ENCODE assay signal across 8 cellular contexts in genomic region chr20:53621482-53622246, GRCh38. TPM values are rescaled to one million over a fixed set of nuclear protein-coding genes. Genes with fewer than 3 reads are reported as not detected.
DNase-seq lines count a peak whose midpoint lies in the region; ATAC-seq, FAIRE-seq and TF ChIP-seq lines count a peak whose summit lies in the region.

No MANE protein-coding gene starts in this region.

- H3K27ac ChIP-seq in K562 (ENCODE audit: extremely low read depth, low read depth, low read length) (peak overlapping the region; percentile 95), stomach (peak overlapping the region; percentile 81 to 90 (median 88))

- H3K4me3 ChIP-seq in K562 (no peak overlapping the region), stomach (no peak overlapping the region)

- H3K79me2 ChIP-seq in K562 (ENCODE audit: control insufficient read depth, insufficient read depth, low read length), result no peaks in the 10 kb centered on the region

- BruUV-seq in K562 (replicated peaks; lab: Mats Ljungman, UMichigan), result TSS peak; percentile 23

- TF ChIP-seq EP300 in K562 (IDR thresholded peaks at IDR 0.05; ENCODE audit: low read length) (0 out of 2 replicates have a peak, but pooled peaks have one; percentile 19), stomach (IDR thresholded peaks at IDR 0.05) (no peak)

- peak; percentile 72 for ATAC-seq in Right ventricle myocardium inferior
- peak; percentile 73 for ATAC-seq in K562
- ATAC-seq in HG03571 (IDR thresholded peaks at IDR 0.05; ENCODE audit: unreplicated experiment), result no peak
- ATAC-seq in GM18861 (IDR thresholded peaks at IDR 0.05; ENCODE audit: unreplicated experiment), result no peak

- H3K4me1 ChIP-seq in K562 (replicated peaks in 1 of 2; ENCODE audit: control insufficient read depth in 2 of 2, insufficient read depth in 2 of 2, low read length in 2 of 2) (peaks cover 21 to 32% of the 10 kb centered on the region in 2 experiments; a peak in 4 of 5 replicates), stomach (peaks cover 23 to 61% (median 33%) of the 10 kb centered on the region in 4 donors)

- H2AFZ ChIP-seq in K562 (ENCODE audit: low read depth, low read length), result peak overlapping the region; percentile 92

- peak overlapping the region; percentile 81 to 84 for H3K9ac ChIP-seq in K562 (ENCODE audit: insufficient read depth in 1 of 2, low read depth in 2 of 2, low read length in 2 of 2)

- WGBS in K562 (ENCODE audit: insufficient coverage, low coverage, missing lambda C conversion rate), result 7% methylated on average over 9 of the region's 9 CpGs
- 10 to 20% (median 17%) methylated on average over 9 of the region's 9 CpGs for WGBS in stomach, 5 donors

- 0 out of 2 replicates have a peak, but pooled peaks have one; percentile 10 for TF ChIP-seq POLR2A in K562 (conservative IDR thresholded peaks at IDR 0.05)
- no peak for TF ChIP-seq POLR2A in stomach (IDR thresholded peaks at IDR 0.05)

- H3K9me1 ChIP-seq in K562 (ENCODE audit: control insufficient read depth, insufficient read depth, low read length), result no peaks in the 10 kb centered on the region

- DNase-seq in Right ventricle myocardium inferior (ENCODE audit: missing footprints) (no peak), cardiac septum (ENCODE audit: low spot score) (no peak), NCI-H69 (lab: John Stamatoyannopoulos, UW) (peak; percentile 23), K562 (ENCODE audit: extremely low read depth in 1 of 4, low spot score in 3 of 4) (peak; percentile 59 to 82 (median 64)), kidney glomerular epithelial cell (lab: John Stamatoyannopoulos, UW) (peak; percentile 97), stomach (peak; percentile 65)

- in situ Hi-C loops in K562 (cut with MboI), result no loop called here

- TF ChIP-seq CTCF in K562 (IDR thresholded peaks at IDR 0.05 in 2 of 3, conservative IDR thresholded peaks at IDR 0.05 in 1 of 3; ENCODE audit: insufficient read depth in 2 of 3, low read depth in 1 of 3, low read length in 3 of 3) (no peak), stomach (IDR thresholded peaks at IDR 0.05) (no peak)

- CTCF ChIA-PET in K562 (lab: Yijun Ruan, JAX; ENCODE audit: low intra/inter-chr PET ratio), result no interaction called here

- H3K4me2 ChIP-seq in K562 (ENCODE audit: insufficient read depth, low read length), result peak overlapping the region; percentile 66

- H3K27me3 ChIP-seq in K562 (ENCODE audit: control insufficient read depth in 2 of 2, insufficient read depth in 2 of 2, low read length in 2 of 2) (no peaks in the 10 kb centered on the region), stomach (no peaks in the 10 kb centered on the region)

- 0 out of 4 replicates have a peak, but pooled peaks of 1 of the 2 experiments have one; percentile 13 for TF ChIP-seq RAD21 in K562 (CRISPR knock-in tag; conservative IDR thresholded peaks at IDR 0.05 in 1 of 2, IDR thresholded peaks at IDR 0.05 in 1 of 2)

- intact Hi-C loops in Right ventricle myocardium inferior (cut with DNase I), result loop anchor here (5.0 kb wide), 2 partner anchors 36 to 246 kb away; no protein-coding TSS in a partner anchor
- intact Hi-C loops in cardiac septum (cut with DNase I), result loop anchor here (5.0 kb wide), 1 partner anchor 44 kb away; no protein-coding TSS in a partner anchor
- intact Hi-C loops in K562 (cut with micrococcal nuclease), result loop anchor here (2.0 kb wide), 2 partner anchors 13 to 17 kb away; no protein-coding TSS in a partner anchor
- intact Hi-C loops in stomach (cut with DNase I; ENCODE audit: low total_unique reads), result no loop called here

- FAIRE-seq in K562 (lab: Jason Lieb, UNC), result peak; percentile 40

- H3K9me3 ChIP-seq in K562 (replicated peaks; ENCODE audit: control insufficient read depth, insufficient read depth, low read depth, low read length), result no peaks in the 10 kb centered on the region
- no peaks in the 10 kb centered on the region for H3K9me3 ChIP-seq in stomach

- no peaks in the 10 kb centered on the region for H4K20me1 ChIP-seq in K562 (replicated peaks; ENCODE audit: control insufficient read depth, insufficient read depth, low read length)

- H3K36me3 ChIP-seq in K562 (ENCODE audit: control insufficient read depth, insufficient read depth, low read length) (no peaks in the 10 kb centered on the region), stomach (no peaks in the 10 kb centered on the region)

- POLR2A ChIA-PET in K562 (lab: Yijun Ruan, JAX), result interaction anchor here (0.6 to 5.5 kb wide), 8 partner anchors 10 to 245 kb away, joined by 3 to 60 read pairs (median 5); partner anchors contain the start of gene ZNF217

TF ChIP-seq in K562, 482 proteins besides CTCF, POLR2A, EP300 and RAD21 (continues in another document):
- no peak for TF ChIP-seq CREB1 (IDR thresholded peaks at IDR 0.05)
- TF ChIP-seq CREB1 (CRISPR knock-in tag; IDR thresholded peaks at IDR 0.05), result no peak
- peak; percentile 76 for TF ChIP-seq FOSL1 (tag; conservative IDR thresholded peaks at IDR 0.05)
- peak; percentile 82 for TF ChIP-seq ZNF175 (CRISPR knock-in tag; IDR thresholded peaks at IDR 0.05; ENCODE audit: low read depth)
- 0 out of 2 replicates have a peak, but pooled peaks have one; percentile 13 for TF ChIP-seq MYC (IDR thresholded peaks at IDR 0.05; ENCODE audit: low read depth, low read length)
- TF ChIP-seq MYC (CRISPR knock-in tag; IDR thresholded peaks at IDR 0.05; ENCODE audit: borderline replicate concordance, low read depth), result no peak
- TF ChIP-seq JUN (IDR thresholded peaks at IDR 0.05; ENCODE audit: borderline replicate concordance, low read depth, low read length), result 0 out of 2 replicates have a peak, but pooled peaks have one; percentile 28
- no peak for TF ChIP-seq JUN (CRISPR knock-in tag; IDR thresholded peaks at IDR 0.05; ENCODE audit: borderline replicate concordance)
- no peak for TF ChIP-seq ZNF263 (CRISPR knock-in tag; IDR thresholded peaks at IDR 0.05; ENCODE audit: borderline replicate concordance)
- no peak for TF ChIP-seq MTA1 (IDR thresholded peaks at IDR 0.05; ENCODE audit: borderline replicate concordance)
- TF ChIP-seq ETS2 (tag; IDR thresholded peaks at IDR 0.05; ENCODE audit: borderline replicate concordance, poor library complexity, severe bottlenecking), result peak; percentile 36
- peak; percentile 47; the same call in 1 of the 2 replicates for TF ChIP-seq MECOM (CRISPR knock-in tag; IDR thresholded peaks at IDR 0.05)
- peak; percentile 56 for TF ChIP-seq ARID1B (IDR thresholded peaks at IDR 0.05)
- TF ChIP-seq, protein P1, sequence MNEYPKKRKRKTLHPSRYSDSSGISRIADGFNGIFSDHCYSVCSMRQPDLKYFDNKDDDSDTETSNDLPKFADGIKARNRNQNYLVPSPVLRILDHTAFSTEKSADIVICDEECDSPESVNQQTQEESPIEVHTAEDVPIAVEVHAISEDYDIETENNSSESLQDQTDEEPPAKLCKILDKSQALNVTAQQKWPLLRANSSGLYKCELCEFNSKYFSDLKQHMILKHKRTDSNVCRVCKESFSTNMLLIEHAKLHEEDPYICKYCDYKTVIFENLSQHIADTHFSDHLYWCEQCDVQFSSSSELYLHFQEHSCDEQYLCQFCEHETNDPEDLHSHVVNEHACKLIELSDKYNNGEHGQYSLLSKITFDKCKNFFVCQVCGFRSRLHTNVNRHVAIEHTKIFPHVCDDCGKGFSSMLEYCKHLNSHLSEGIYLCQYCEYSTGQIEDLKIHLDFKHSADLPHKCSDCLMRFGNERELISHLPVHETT (CRISPR knock-in tag; conservative IDR thresholded peaks at IDR 0.05 in 1 of 2, IDR thresholded peaks at IDR 0.05 in 1 of 2), result peak in 1 of 2 experiments; percentile 68; a peak in 1 of 4 replicates
- TF ChIP-seq, protein P2, sequence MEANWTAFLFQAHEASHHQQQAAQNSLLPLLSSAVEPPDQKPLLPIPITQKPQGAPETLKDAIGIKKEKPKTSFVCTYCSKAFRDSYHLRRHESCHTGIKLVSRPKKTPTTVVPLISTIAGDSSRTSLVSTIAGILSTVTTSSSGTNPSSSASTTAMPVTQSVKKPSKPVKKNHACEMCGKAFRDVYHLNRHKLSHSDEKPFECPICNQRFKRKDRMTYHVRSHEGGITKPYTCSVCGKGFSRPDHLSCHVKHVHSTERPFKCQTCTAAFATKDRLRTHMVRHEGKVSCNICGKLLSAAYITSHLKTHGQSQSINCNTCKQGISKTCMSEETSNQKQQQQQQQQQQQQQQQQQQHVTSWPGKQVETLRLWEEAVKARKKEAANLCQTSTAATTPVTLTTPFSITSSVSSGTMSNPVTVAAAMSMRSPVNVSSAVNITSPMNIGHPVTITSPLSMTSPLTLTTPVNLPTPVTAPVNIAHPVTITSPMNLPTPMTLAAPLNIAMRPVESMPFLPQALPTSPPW (CRISPR knock-in tag; IDR thresholded peaks at IDR 0.05), result peak; percentile 26; the same call in 1 of the 2 replicates

RNA-seq across cellular contexts. Expression of gene ZNF217, which starts 28.0 kb away (rescaled TPM):
- total RNA-seq in Right ventricle myocardium inferior (8.3 TPM), cardiac septum (10.7 TPM), K562 (2014; rRNA removed) (16.8 and 17.7 TPM in 2 replicates), K562 (2014; rRNA removed; fragmentation: Illumina TruSeq; extraction: Trizol) (23.4 and 25.0 TPM in 2 replicates), K562 (2015; rRNA removed; fragmentation: Illumina TruSeq; extraction: Trizol) (18.7 and 21.8 TPM in 2 replicates), K562 (2021) (39.7 and 41.8 TPM in 2 replicates), stomach (10 to 100 TPM; 24.3 to 40.2 (median 31.7) TPM)
- 27.8 and 53.4 TPM in 2 replicates for total RNA-seq in K562 (2011; cell fraction: chromatin; rRNA removed; ENCODE audit: low replicate concordance)
- 21.3 and 24.7 TPM in 2 replicates for total RNA-seq in K562 (2011; cell fraction: nucleolus; rRNA removed)
- 26.2 and 28.5 TPM in 2 replicates for total RNA-seq in K562 (2011; cell fraction: nucleoplasm; rRNA removed)
- polyA plus RNA-seq in K562 (2011; rRNA removed) (11.4 and 12.9 TPM in 2 replicates), K562 (2014; fragmentation: Illumina TruSeq; extraction: Trizol) (19.3 and 26.7 TPM in 2 replicates), K562 (2014; fragmentation: Nextera tagmentation; extraction: Ambion mirVana) (1 to 10 TPM; 3.0 to 7.1 TPM), K562 (2014; rRNA removed) (16.0 and 23.5 TPM in 2 replicates), stomach (1 to 10 TPM; 6.3 to 9.6 (median 7.1) TPM)
- polyA plus RNA-seq in K562 (2011; cell fraction: cytosol; rRNA removed), result 6.8 and 8.6 TPM in 2 replicates
- polyA plus RNA-seq in K562 (2011; cell fraction: nucleus; rRNA removed), result 19.8 and 24.3 TPM in 2 replicates
- polyA plus RNA-seq in K562 (2012), result 17.7 and 21.1 TPM in 2 replicates
- 36.2 and 44.6 TPM in 2 replicates for polyA minus RNA-seq in K562 (2011; rRNA and poly(A)+ RNA removed)
- polyA minus RNA-seq in K562 (2011; cell fraction: cytosol; rRNA and poly(A)+ RNA removed), result 21.7 and 25.7 TPM in 2 replicates
- polyA minus RNA-seq in K562 (2011; cell fraction: nucleus; rRNA and poly(A)+ RNA removed), result 19.7 and 29.4 TPM in 2 replicates

Comparison
In these comparisons a context has a peak if more than half of its experiments do, and no peak if none do; other contexts are left out.
1. ATAC-seq: peak in Right ventricle myocardium inferior (single experiment) and K562 (single experiment); none in HG03571 (single experiment) and GM18861 (single experiment).
2. DNase-seq: peak in NCI-H69 (single experiment), K562 (4 of 4), kidney glomerular epithelial cell (single experiment) and stomach (single experiment); none in Right ventricle myocardium inferior (single experiment) and cardiac septum (single experiment).